ENCODE assay signal across 8 cellular contexts in the genomic region with DNA sequence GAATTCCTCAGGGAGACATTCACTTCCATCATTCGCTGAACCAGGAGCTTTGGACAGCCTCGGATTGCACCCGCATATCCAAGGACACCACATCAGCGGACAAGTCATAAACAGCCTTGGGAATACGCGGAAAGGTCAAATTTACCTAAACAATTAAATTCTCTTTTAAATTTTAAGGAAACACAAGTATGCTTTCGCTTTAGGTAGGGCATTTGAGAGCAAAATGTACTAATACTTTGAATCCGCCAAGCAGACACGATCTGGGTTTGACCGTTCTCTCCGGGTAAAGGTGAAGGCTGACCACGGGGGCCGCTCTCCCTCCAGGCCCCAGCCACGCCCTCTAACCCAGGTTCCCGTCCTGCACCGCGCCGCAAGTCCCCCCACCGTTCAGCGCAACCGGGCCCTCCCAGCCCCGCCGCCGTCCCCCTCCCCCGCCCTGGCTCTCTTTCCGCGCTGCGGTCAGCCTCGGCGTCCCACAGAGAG. TPM values are rescaled to one million over a fixed set of nuclear protein-coding genes. Genes with fewer than 3 reads are reported as not detected.
A peak's percentile ranks its signal among the peaks of the same experiment; 100 is the strongest.
DNase-seq lines count a peak whose midpoint lies in the region; ATAC-seq and TF ChIP-seq lines count a peak whose summit lies in the region.

No MANE protein-coding gene starts in this region.

- DNase-seq in NCI-H1436 (lab: John Stamatoyannopoulos, UW) (peak; percentile 75), NCI-H1436 treated with DMSO at 0.1 percent for 48 hours (lab: John Stamatoyannopoulos, UW) (no peak), NB4 (ENCODE audit: low read depth) (peak; percentile 87), T follicular helper cell (ENCODE audit: low read depth) (peak; percentile 45), body of pancreas (peak; percentile 79 to 84 (median 83)), sigmoid colon (peak; percentile 94)

- H3K27ac ChIP-seq in body of pancreas, result peak overlapping the region; percentile 86 to 95 (median 91)
- H3K27ac ChIP-seq in sigmoid colon, result peak overlapping the region; percentile 88 to 94 (median 92)

- H3K4me1 ChIP-seq in body of pancreas (peaks cover 35% of the 10 kb centered on the region), sigmoid colon (peaks cover 0 to 35% (median 18%) of the 10 kb centered on the region in 4 donors)

- peak overlapping the region; percentile 87 for H3K4me3 ChIP-seq in NB4 (ENCODE audit: low read depth, low read length)
- peak overlapping the region; percentile 18 to 91 for H3K4me3 ChIP-seq in body of pancreas
- H3K4me3 ChIP-seq in iPS-11a (ENCODE audit: low read depth, low read length), result peak overlapping the region; percentile 62
- peak overlapping the region; percentile 72 to 87 (median 78) for H3K4me3 ChIP-seq in sigmoid colon

- H3K27me3 ChIP-seq in body of pancreas, result no peaks in the 10 kb centered on the region
- H3K27me3 ChIP-seq in sigmoid colon, result no peaks in the 10 kb centered on the region

- peak; percentile 64 for ATAC-seq in HG02623 (IDR thresholded peaks at IDR 0.05; ENCODE audit: unreplicated experiment)
- peak; percentile 88 for ATAC-seq in body of pancreas

- H3K36me3 ChIP-seq in body of pancreas (replicated peaks in 1 of 2; ENCODE audit: insufficient read depth in 1 of 2, low read depth in 2 of 2) (no peaks in the 10 kb centered on the region), sigmoid colon (no peaks in the 10 kb centered on the region)

- no peak for TF ChIP-seq CTCF in NB4 (IDR thresholded peaks at IDR 0.05; ENCODE audit: low read depth, low read length)
- TF ChIP-seq CTCF in body of pancreas (IDR thresholded peaks at IDR 0.05), result no peak
- TF ChIP-seq CTCF in sigmoid colon (IDR thresholded peaks at IDR 0.05), result no peak

- WGBS in body of pancreas, 2 donors, result 0 to 2% methylated on average over 19 to 30 of the region's 30 CpGs
- WGBS in sigmoid colon, 2 donors, result 1 to 3% methylated on average over 30 of the region's 30 CpGs

- intact Hi-C loops in body of pancreas (cut with DNase I) (no loop called here), sigmoid colon (cut with DNase I) (loop anchor here (1.0 kb wide), 1 partner anchor 62 kb away; a partner anchor contains a TSS)

- H3K9me3 ChIP-seq in body of pancreas (no peaks in the 10 kb centered on the region), sigmoid colon (no peaks in the 10 kb centered on the region)

- TF ChIP-seq POLR2A in NB4 (IDR thresholded peaks at IDR 0.05; ENCODE audit: extremely low read depth, insufficient read length), result no peak
- TF ChIP-seq POLR2A in body of pancreas (IDR thresholded peaks at IDR 0.05), result no peak
- TF ChIP-seq POLR2A in sigmoid colon (IDR thresholded peaks at IDR 0.05), result no peak

- TF ChIP-seq EP300 in sigmoid colon (IDR thresholded peaks at IDR 0.05), result no peak

RNA-seq across cellular contexts. Expression of a gene that starts 0.5 kb away (rescaled TPM):
- total RNA-seq in body of pancreas (10 to 100 TPM; 38.1 to 38.2 TPM), sigmoid colon (10 to 100 TPM; 40.7 to 68.6 (median 60.7) TPM)
- 100 to 1,000 TPM in 1 of 3 donors, 10 to 100 TPM in 2; 33.0 to 197 (median 85.3) TPM for polyA plus RNA-seq in sigmoid colon
